1 cellular context compared by ENCODE assay signal in the genomic region with DNA sequence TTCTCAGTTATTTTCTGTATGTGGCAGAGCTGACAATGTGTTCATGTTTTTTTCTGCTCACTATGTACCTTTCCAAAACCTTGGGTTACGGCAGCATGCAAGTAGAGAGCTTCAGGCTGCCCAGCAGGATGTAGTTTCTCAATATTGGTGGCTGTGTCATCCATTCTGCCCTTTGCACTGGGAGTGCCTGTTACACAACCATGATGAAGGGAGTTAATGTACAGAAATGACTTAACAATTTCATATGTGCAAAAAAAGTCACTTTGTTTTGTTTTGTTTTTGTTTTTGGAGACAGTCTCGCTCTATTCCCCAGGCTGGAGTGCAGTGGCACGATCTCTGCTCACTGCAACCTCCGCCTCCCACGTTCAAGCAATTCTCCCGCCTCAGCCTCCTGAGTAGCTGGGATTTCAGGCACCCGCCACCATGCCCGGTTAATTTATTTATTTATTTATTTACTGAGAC.
TF ChIP-seq lines count a peak whose summit lies in the region.

No MANE protein-coding gene starts in this region.

TF ChIP-seq in HepG2, 621 proteins besides CTCF, POLR2A, EP300 and RAD21 (continued from another document and continues in another):
- TF ChIP-seq, protein P1, sequence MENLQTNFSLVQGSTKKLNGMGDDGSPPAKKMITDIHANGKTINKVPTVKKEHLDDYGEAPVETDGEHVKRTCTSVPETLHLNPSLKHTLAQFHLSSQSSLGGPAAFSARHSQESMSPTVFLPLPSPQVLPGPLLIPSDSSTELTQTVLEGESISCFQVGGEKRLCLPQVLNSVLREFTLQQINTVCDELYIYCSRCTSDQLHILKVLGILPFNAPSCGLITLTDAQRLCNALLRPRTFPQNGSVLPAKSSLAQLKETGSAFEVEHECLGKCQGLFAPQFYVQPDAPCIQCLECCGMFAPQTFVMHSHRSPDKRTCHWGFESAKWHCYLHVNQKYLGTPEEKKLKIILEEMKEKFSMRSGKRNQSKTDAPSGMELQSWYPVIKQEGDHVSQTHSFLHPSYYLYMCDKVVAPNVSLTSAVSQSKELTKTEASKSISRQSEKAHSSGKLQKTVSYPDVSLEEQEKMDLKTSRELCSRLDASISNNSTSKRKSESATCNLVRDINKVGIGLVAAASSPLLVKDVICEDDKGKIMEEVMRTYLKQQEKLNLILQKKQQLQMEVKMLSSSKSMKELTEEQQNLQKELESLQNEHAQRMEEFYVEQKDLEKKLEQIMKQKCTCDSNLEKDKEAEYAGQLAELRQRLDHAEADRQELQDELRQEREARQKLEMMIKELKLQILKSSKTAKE (CRISPR knock-in tag; IDR thresholded peaks at IDR 0.05; ENCODE audit: borderline replicate concordance), result peak; percentile 24; the same call in 1 of the 2 replicates
- TF ChIP-seq MAFF (IDR thresholded peaks at IDR 0.05; ENCODE audit: low read depth, low read length), result peak; percentile 64; the same call in 1 of the 2 replicates
- TF ChIP-seq RORA (CRISPR knock-in tag; IDR thresholded peaks at IDR 0.05), result no peak
- TF ChIP-seq KLF9 (CRISPR knock-in tag; IDR thresholded peaks at IDR 0.05; ENCODE audit: low read depth), result no peak
- no peak for TF ChIP-seq ZNF205 (CRISPR knock-in tag; IDR thresholded peaks at IDR 0.05)
- TF ChIP-seq, protein P2, sequence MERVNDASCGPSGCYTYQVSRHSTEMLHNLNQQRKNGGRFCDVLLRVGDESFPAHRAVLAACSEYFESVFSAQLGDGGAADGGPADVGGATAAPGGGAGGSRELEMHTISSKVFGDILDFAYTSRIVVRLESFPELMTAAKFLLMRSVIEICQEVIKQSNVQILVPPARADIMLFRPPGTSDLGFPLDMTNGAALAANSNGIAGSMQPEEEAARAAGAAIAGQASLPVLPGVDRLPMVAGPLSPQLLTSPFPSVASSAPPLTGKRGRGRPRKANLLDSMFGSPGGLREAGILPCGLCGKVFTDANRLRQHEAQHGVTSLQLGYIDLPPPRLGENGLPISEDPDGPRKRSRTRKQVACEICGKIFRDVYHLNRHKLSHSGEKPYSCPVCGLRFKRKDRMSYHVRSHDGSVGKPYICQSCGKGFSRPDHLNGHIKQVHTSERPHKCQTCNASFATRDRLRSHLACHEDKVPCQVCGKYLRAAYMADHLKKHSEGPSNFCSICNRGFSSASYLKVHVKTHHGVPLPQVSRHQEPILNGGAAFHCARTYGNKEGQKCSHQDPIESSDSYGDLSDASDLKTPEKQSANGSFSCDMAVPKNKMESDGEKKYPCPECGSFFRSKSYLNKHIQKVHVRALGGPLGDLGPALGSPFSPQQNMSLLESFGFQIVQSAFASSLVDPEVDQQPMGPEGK (CRISPR knock-in tag; IDR thresholded peaks at IDR 0.05), result peak; percentile 47; the same call in 1 of the 2 replicates
- TF ChIP-seq SMARCC2 (IDR thresholded peaks at IDR 0.05), result no peak
- TF ChIP-seq ZNF138 (CRISPR knock-in tag; IDR thresholded peaks at IDR 0.05; ENCODE audit: low read depth), result no peak
- TF ChIP-seq, protein P3, sequence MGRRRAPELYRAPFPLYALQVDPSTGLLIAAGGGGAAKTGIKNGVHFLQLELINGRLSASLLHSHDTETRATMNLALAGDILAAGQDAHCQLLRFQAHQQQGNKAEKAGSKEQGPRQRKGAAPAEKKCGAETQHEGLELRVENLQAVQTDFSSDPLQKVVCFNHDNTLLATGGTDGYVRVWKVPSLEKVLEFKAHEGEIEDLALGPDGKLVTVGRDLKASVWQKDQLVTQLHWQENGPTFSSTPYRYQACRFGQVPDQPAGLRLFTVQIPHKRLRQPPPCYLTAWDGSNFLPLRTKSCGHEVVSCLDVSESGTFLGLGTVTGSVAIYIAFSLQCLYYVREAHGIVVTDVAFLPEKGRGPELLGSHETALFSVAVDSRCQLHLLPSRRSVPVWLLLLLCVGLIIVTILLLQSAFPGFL (CRISPR knock-in tag; IDR thresholded peaks at IDR 0.05), result no peak
- peak; percentile 60; the same call in 1 of the 2 replicates for TF ChIP-seq HOXD1 (CRISPR knock-in tag; IDR thresholded peaks at IDR 0.05)
- no peak for TF ChIP-seq KLF15 (CRISPR knock-in tag; IDR thresholded peaks at IDR 0.05; ENCODE audit: borderline replicate concordance)
- TF ChIP-seq, protein P4, sequence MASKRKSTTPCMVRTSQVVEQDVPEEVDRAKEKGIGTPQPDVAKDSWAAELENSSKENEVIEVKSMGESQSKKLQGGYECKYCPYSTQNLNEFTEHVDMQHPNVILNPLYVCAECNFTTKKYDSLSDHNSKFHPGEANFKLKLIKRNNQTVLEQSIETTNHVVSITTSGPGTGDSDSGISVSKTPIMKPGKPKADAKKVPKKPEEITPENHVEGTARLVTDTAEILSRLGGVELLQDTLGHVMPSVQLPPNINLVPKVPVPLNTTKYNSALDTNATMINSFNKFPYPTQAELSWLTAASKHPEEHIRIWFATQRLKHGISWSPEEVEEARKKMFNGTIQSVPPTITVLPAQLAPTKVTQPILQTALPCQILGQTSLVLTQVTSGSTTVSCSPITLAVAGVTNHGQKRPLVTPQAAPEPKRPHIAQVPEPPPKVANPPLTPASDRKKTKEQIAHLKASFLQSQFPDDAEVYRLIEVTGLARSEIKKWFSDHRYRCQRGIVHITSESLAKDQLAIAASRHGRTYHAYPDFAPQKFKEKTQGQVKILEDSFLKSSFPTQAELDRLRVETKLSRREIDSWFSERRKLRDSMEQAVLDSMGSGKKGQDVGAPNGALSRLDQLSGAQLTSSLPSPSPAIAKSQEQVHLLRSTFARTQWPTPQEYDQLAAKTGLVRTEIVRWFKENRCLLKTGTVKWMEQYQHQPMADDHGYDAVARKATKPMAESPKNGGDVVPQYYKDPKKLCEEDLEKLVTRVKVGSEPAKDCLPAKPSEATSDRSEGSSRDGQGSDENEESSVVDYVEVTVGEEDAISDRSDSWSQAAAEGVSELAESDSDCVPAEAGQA (IDR thresholded peaks at IDR 0.05; ENCODE audit: low read depth), result peak; percentile 68
- TF ChIP-seq, protein P4 (CRISPR knock-in tag; IDR thresholded peaks at IDR 0.05; ENCODE audit: borderline replicate concordance), result no peak
- TF ChIP-seq ZNF160 (CRISPR knock-in tag; IDR thresholded peaks at IDR 0.05), result peak; percentile 75; the same call in 1 of the 2 replicates
- TF ChIP-seq, protein P5, sequence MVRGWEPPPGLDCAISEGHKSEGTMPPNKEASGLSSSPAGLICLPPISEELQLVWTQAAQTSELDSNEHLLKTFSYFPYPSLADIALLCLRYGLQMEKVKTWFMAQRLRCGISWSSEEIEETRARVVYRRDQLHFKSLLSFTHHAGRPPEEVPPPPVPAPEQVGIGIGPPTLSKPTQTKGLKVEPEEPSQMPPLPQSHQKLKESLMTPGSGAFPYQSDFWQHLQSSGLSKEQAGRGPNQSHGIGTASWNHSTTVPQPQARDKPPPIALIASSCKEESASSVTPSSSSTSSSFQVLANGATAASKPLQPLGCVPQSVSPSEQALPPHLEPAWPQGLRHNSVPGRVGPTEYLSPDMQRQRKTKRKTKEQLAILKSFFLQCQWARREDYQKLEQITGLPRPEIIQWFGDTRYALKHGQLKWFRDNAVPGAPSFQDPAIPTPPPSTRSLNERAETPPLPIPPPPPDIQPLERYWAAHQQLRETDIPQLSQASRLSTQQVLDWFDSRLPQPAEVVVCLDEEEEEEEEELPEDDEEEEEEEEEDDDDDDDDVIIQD (CRISPR knock-in tag; IDR thresholded peaks at IDR 0.05; ENCODE audit: low read depth), result peak; percentile 79
- TF ChIP-seq, protein P6, sequence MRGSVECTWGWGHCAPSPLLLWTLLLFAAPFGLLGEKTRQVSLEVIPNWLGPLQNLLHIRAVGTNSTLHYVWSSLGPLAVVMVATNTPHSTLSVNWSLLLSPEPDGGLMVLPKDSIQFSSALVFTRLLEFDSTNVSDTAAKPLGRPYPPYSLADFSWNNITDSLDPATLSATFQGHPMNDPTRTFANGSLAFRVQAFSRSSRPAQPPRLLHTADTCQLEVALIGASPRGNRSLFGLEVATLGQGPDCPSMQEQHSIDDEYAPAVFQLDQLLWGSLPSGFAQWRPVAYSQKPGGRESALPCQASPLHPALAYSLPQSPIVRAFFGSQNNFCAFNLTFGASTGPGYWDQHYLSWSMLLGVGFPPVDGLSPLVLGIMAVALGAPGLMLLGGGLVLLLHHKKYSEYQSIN (CRISPR knock-in tag; IDR thresholded peaks at IDR 0.05; ENCODE audit: borderline replicate concordance), result no peak
- TF ChIP-seq, protein P7, sequence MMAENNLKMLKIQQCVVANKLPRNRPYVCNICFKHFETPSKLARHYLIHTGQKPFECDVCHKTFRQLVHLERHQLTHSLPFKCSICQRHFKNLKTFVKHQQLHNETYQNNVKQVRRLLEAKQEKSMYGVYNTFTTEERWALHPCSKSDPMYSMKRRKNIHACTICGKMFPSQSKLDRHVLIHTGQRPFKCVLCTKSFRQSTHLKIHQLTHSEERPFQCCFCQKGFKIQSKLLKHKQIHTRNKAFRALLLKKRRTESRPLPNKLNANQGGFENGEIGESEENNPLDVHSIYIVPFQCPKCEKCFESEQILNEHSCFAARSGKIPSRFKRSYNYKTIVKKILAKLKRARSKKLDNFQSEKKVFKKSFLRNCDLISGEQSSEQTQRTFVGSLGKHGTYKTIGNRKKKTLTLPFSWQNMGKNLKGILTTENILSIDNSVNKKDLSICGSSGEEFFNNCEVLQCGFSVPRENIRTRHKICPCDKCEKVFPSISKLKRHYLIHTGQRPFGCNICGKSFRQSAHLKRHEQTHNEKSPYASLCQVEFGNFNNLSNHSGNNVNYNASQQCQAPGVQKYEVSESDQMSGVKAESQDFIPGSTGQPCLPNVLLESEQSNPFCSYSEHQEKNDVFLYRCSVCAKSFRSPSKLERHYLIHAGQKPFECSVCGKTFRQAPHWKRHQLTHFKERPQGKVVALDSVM (CRISPR knock-in tag; IDR thresholded peaks at IDR 0.05), result 0 out of 2 replicates have a peak, but pooled peaks have one; percentile 54
- no peak for TF ChIP-seq ZMAT3 (CRISPR knock-in tag; conservative IDR thresholded peaks at IDR 0.05)
- TF ChIP-seq, protein P8, sequence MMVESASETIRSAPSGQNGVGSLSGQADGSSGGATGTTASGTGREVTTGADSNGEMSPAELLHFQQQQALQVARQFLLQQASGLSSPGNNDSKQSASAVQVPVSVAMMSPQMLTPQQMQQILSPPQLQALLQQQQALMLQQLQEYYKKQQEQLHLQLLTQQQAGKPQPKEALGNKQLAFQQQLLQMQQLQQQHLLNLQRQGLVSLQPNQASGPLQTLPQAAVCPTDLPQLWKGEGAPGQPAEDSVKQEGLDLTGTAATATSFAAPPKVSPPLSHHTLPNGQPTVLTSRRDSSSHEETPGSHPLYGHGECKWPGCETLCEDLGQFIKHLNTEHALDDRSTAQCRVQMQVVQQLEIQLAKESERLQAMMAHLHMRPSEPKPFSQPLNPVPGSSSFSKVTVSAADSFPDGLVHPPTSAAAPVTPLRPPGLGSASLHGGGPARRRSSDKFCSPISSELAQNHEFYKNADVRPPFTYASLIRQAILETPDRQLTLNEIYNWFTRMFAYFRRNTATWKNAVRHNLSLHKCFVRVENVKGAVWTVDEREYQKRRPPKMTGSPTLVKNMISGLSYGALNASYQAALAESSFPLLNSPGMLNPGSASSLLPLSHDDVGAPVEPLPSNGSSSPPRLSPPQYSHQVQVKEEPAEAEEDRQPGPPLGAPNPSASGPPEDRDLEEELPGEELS (CRISPR knock-in tag; IDR thresholded peaks at IDR 0.05), result peak; percentile 85
- TF ChIP-seq SIX1 (CRISPR knock-in tag; IDR thresholded peaks at IDR 0.05; ENCODE audit: borderline replicate concordance), result peak; percentile 57; the same call in 1 of the 2 replicates
- peak; percentile 74 for TF ChIP-seq ZBTB21 (CRISPR knock-in tag; IDR thresholded peaks at IDR 0.05)
- TF ChIP-seq ZNF674 (CRISPR knock-in tag; IDR thresholded peaks at IDR 0.05; ENCODE audit: low read depth), result no peak
- TF ChIP-seq ZNF724P (CRISPR knock-in tag; IDR thresholded peaks at IDR 0.05; ENCODE audit: borderline replicate concordance), result no peak
- TF ChIP-seq, protein P9, sequence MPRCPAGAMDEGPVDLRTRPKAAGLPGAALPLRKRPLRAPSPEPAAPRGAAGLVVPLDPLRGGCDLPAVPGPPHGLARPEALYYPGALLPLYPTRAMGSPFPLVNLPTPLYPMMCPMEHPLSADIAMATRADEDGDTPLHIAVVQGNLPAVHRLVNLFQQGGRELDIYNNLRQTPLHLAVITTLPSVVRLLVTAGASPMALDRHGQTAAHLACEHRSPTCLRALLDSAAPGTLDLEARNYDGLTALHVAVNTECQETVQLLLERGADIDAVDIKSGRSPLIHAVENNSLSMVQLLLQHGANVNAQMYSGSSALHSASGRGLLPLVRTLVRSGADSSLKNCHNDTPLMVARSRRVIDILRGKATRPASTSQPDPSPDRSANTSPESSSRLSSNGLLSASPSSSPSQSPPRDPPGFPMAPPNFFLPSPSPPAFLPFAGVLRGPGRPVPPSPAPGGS (CRISPR knock-in tag; IDR thresholded peaks at IDR 0.05), result no peak
- no peak for TF ChIP-seq ZNF251 (CRISPR knock-in tag; IDR thresholded peaks at IDR 0.05)
- peak; percentile 74; the same call in 1 of the 2 replicates for TF ChIP-seq NR2C2 (CRISPR knock-in tag; IDR thresholded peaks at IDR 0.05; ENCODE audit: borderline replicate concordance)
- TF ChIP-seq MEIS1 (CRISPR knock-in tag; IDR thresholded peaks at IDR 0.05; ENCODE audit: borderline replicate concordance), result 0 out of 2 replicates have a peak, but pooled peaks have one; percentile 42
- TF ChIP-seq HNRNPLL (IDR thresholded peaks at IDR 0.05; ENCODE audit: low read depth, low read length, poor library complexity, severe bottlenecking), result no peak
- no peak for TF ChIP-seq PTBP1 (IDR thresholded peaks at IDR 0.05; ENCODE audit: low read depth, low read length, poor library complexity, severe bottlenecking)
- TF ChIP-seq ZNF776 (CRISPR knock-in tag; IDR thresholded peaks at IDR 0.05), result 0 out of 2 replicates have a peak, but pooled peaks have one; percentile 25
- TF ChIP-seq ZNF644 (CRISPR knock-in tag; IDR thresholded peaks at IDR 0.05; ENCODE audit: low read depth), result peak; percentile 94
- TF ChIP-seq SMARCE1 (IDR thresholded peaks at IDR 0.05; ENCODE audit: borderline replicate concordance), result no peak
- peak; percentile 76 for TF ChIP-seq THAP11 (CRISPR knock-in tag; IDR thresholded peaks at IDR 0.05)
- no peak for TF ChIP-seq ZNF263 (CRISPR knock-in tag; IDR thresholded peaks at IDR 0.05)
- TF ChIP-seq ZNF552 (CRISPR knock-in tag; IDR thresholded peaks at IDR 0.05; ENCODE audit: borderline replicate concordance), result no peak
- TF ChIP-seq PHF5A (CRISPR knock-in tag; IDR thresholded peaks at IDR 0.05; ENCODE audit: low read depth, unreplicated experiment), result peak; percentile 47
- no peak for TF ChIP-seq NAIF1 (CRISPR knock-in tag; IDR thresholded peaks at IDR 0.05; ENCODE audit: borderline replicate concordance)
- no peak for TF ChIP-seq HNRNPL (IDR thresholded peaks at IDR 0.05; ENCODE audit: low read depth, low read length)
- TF ChIP-seq ZNF180 (CRISPR knock-in tag; IDR thresholded peaks at IDR 0.05; ENCODE audit: borderline replicate concordance, low read depth), result no peak
